Comparison of ENCODE assay signal across 24 cellular contexts in the genomic region with DNA sequence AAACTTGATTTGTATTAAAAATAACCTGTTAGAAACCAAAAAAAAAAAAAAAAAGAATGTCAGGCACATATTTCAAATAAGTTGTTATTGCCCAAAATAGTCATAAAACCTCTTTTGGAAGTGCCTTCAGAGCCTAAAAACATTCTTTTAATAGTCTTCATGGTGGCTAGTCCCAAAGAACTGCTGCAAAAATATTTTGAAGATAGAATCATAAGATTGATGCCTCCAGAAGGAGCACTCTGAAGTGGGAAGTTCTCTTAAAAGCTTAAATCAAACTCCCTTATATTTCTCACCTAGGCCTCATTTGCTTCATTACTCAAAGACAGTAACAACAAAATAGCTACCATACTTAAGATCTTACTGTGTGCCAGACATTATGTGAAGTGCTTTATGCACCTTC. TPM values are rescaled to one million over a fixed set of nuclear protein-coding genes. Genes with fewer than 3 reads are reported as not detected.
DNase-seq lines count a peak whose midpoint lies in the region; ATAC-seq and TF ChIP-seq lines count a peak whose summit lies in the region.
"Had no signal": no experiment of that assay in that cellular context is flagged by ENCODE, and none has a peak within 500 bp of the region (broad histone marks: within the 10 kb centered on the region; RNA-seq: fewer than 3 reads in every experiment).

No MANE protein-coding gene starts in this region.

- CTCF ChIA-PET in mammary epithelial cell (lab: Charles Lee; ENCODE audit: low non-redundant PET) = no interaction called here

- DNase-seq in LHCN-M2 (ENCODE audit: low read depth) (peak; percentile 15), esophagus squamous epithelium (lab: John Stamatoyannopoulos, UW) (no peak), brain microvascular endothelial cell (no peak), mammary epithelial cell (no peak)
- DNase-seq: activated B cell treated with CpG ODN at 0.5 μM for 24 hours; activated naive CD4-positive, alpha-beta T cell treated with anti-CD3 and anti-CD28 coated beads for 36 hours; CD4-positive, alpha-beta memory T cell; central memory CD4-positive, alpha-beta T cell; dermis blood vessel endothelial cell; H7; islet precursor cell; left ventricle myocardium superior; NCI-H1092 treated with DMSO at 0.1 percent for 48 hours; NCI-H1930; NCI-H2227 treated with DMSO at 0.1 percent for 48 hours; NCI-H69; nephron progenitor cell; pancreas; stimulated activated CD4-positive, alpha-beta T cell treated with anti-CD3 and anti-CD28 coated beads, Interleukin-2, amount 100 ng/mL, for 48 hours; T-cell had no signal

- no peaks in the 10 kb centered on the region for H3K79me2 ChIP-seq in mammary epithelial cell (ENCODE audit: insufficient read depth, low read length)

- H3K4me3 ChIP-seq in esophagus squamous epithelium (no peak overlapping the region), rectal smooth muscle tissue (ENCODE audit: low read length) (no peak overlapping the region), brain microvascular endothelial cell (ENCODE audit: low read depth, low read length) (no peak overlapping the region), mammary epithelial cell (replicated peaks in 1 of 3; ENCODE audit: insufficient read depth in 1 of 3, low read depth in 2 of 3, low read length in 3 of 3) (no peak overlapping the region)
- H3K4me3 ChIP-seq: pancreas, right atrium auricular region had no signal

- H3K27me3 ChIP-seq in esophagus squamous epithelium = peaks cover 0 to 10% (median 0%) of the 10 kb centered on the region in 4 donors
- no peaks in the 10 kb centered on the region for H3K27me3 ChIP-seq in rectal smooth muscle tissue (ENCODE audit: control insufficient read depth, insufficient read depth, low read length)
- H3K27me3 ChIP-seq in brain microvascular endothelial cell (replicated peaks) = no peaks in the 10 kb centered on the region
- no peaks in the 10 kb centered on the region for H3K27me3 ChIP-seq in mammary epithelial cell (ENCODE audit: insufficient read depth, low read length)
- H3K27me3 ChIP-seq: pancreas, right atrium auricular region had no signal

- no peak for ATAC-seq in GM21825 (IDR thresholded peaks at IDR 0.05; ENCODE audit: unreplicated experiment)
- no peak for ATAC-seq in GM18502 (IDR thresholded peaks at IDR 0.05; ENCODE audit: poor library complexity, unreplicated experiment)
- ATAC-seq: left ventricle myocardium superior, pancreas, T-cell had no signal

- no peaks in the 10 kb centered on the region for H4K20me1 ChIP-seq in mammary epithelial cell (ENCODE audit: insufficient read depth, low read length)

- TF ChIP-seq CTCF in esophagus squamous epithelium (IDR thresholded peaks at IDR 0.05) (no peak), brain microvascular endothelial cell (IDR thresholded peaks at IDR 0.05; ENCODE audit: low read depth, low read length, missing control alignments) (no peak), mammary epithelial cell (conservative IDR thresholded peaks at IDR 0.05 in 1 of 2, IDR thresholded peaks at IDR 0.05 in 1 of 2; ENCODE audit: extremely low read depth in 1 of 2, insufficient read depth in 1 of 2, low read depth in 1 of 2, low read length in 2 of 2) (no peak)

- no peak overlapping the region for H2AFZ ChIP-seq in mammary epithelial cell (ENCODE audit: low read depth, low read length)

- in situ Hi-C loops in brain microvascular endothelial cell (cut with HindIII; ENCODE audit: low pct_ligation_motif_present, low sequenced_read_pairs) = no loop called here
- in situ Hi-C loops in mammary epithelial cell (cut with MboI; ENCODE audit: low sequenced_read_pairs in 2 of 2) = loop anchor here in 1 of 2 donors (25.0 kb wide), 1 partner anchor 306 kb away; no protein-coding TSS in a partner anchor

- H3K27ac ChIP-seq in esophagus squamous epithelium = peak overlapping the region in 3 of 4 donors; percentile 45 to 71 (median 56)
- H3K27ac ChIP-seq in rectal smooth muscle tissue (ENCODE audit: low read depth, low read length) = peak overlapping the region; percentile 76
- H3K27ac ChIP-seq in brain microvascular endothelial cell = no peak overlapping the region
- no peak overlapping the region for H3K27ac ChIP-seq in mammary epithelial cell (ENCODE audit: insufficient read depth, low read depth, low read length)
- H3K27ac ChIP-seq: pancreas, right atrium auricular region had no signal

- BruUV-seq in mammary epithelial cell (replicated peaks; lab: Mats Ljungman, UMichigan) = no TSS peak

- TF ChIP-seq POLR2A in esophagus squamous epithelium (IDR thresholded peaks at IDR 0.05) = no peak

- H3K4me1 ChIP-seq in esophagus squamous epithelium (peaks cover 3 to 26% (median 10%) of the 10 kb centered on the region in 3 donors), rectal smooth muscle tissue (ENCODE audit: control insufficient read depth, insufficient read depth, low read length) (peaks cover 16% of the 10 kb centered on the region), mammary epithelial cell (ENCODE audit: insufficient read depth, low read length) (peaks cover 25% of the 10 kb centered on the region)
- H3K4me1 ChIP-seq: pancreas, right atrium auricular region had no signal

- intact Hi-C loops in esophagus squamous epithelium (cut with DNase I) = no loop called here
- intact Hi-C loops in mammary epithelial cell (cut with micrococcal nuclease) = loop anchor here (5.0 kb wide), 1 partner anchor 986 kb away; no protein-coding TSS in a partner anchor

- H3K9me3 ChIP-seq in esophagus squamous epithelium (no peaks in the 10 kb centered on the region), mammary epithelial cell (replicated peaks; ENCODE audit: insufficient read depth, low read length) (no peaks in the 10 kb centered on the region)
- H3K9me3 ChIP-seq: pancreas, right atrium auricular region had no signal

- H3K4me2 ChIP-seq in mammary epithelial cell (ENCODE audit: insufficient read depth, low read depth, low read length) = no peak overlapping the region

- H3K9ac ChIP-seq in rectal smooth muscle tissue (ENCODE audit: low read length) = no peak overlapping the region
- no peak overlapping the region for H3K9ac ChIP-seq in mammary epithelial cell (ENCODE audit: insufficient read depth, low read length)

- H3K36me3 ChIP-seq in esophagus squamous epithelium (no peaks in the 10 kb centered on the region), rectal smooth muscle tissue (ENCODE audit: control insufficient read depth, insufficient read depth, low read length) (no peaks in the 10 kb centered on the region), brain microvascular endothelial cell (replicated peaks) (no peaks in the 10 kb centered on the region), mammary epithelial cell (ENCODE audit: insufficient read depth, low read length) (no peaks in the 10 kb centered on the region)
- H3K36me3 ChIP-seq: pancreas, right atrium auricular region had no signal

- dilution Hi-C loops in mammary epithelial cell (cut with HindIII; ENCODE audit: low sequenced_read_pairs) = loop anchor here (5.0 kb wide), 1 partner anchor 91 kb away; no protein-coding TSS in a partner anchor

RNA-seq across cellular contexts. Expression of gene NT5DC3, which starts 27.2 kb away (rescaled TPM):
- 12.1 and 15.6 TPM in 2 replicates for total RNA-seq in LHCN-M2 (2014; rRNA removed)
- 5.8 TPM for polyA plus RNA-seq in LHCN-M2 (2012)
- total RNA-seq in esophagus squamous epithelium = 10 to 100 TPM in 1 of 4 donors, 1 to 10 TPM in 3; 4.7 to 32.2 (median 5.8) TPM
- 10 to 100 TPM; 46.4 to 98.5 TPM for total RNA-seq in mammary epithelial cell
- polyA plus RNA-seq in mammary epithelial cell = 8.8 TPM
- polyA minus RNA-seq in mammary epithelial cell = 44.5 TPM

Comparison
In these comparisons a context has a peak if more than half of its experiments do, and no peak if none do; other contexts are left out.
1. H3K27ac ChIP-seq: peak in esophagus squamous epithelium (3 of 4) and rectal smooth muscle tissue (single experiment); none in brain microvascular endothelial cell (single experiment) and mammary epithelial cell (single experiment).